ENCODE assay signal across 32 cellular contexts in genomic region chr3:94050546-94050945, GRCh38. TPM values are rescaled to one million over a fixed set of nuclear protein-coding genes. Genes with fewer than 3 reads are reported as not detected.
"Had no signal": no experiment of that assay in that cellular context is flagged by ENCODE, and none has a peak within 500 bp of the region (broad histone marks: within the 10 kb centered on the region; RNA-seq: fewer than 3 reads in every experiment).

No MANE protein-coding gene starts in this region.

- H3K9me3 ChIP-seq: stomach, suprapubic skin, testis, thoracic aorta, thyroid gland, tibial artery, tibial nerve, transverse colon, upper lobe of left lung, upper lobe of right lung, uterus, vagina had no signal

- H3K27me3 Mint-ChIP-seq: stimulated activated memory B cell treated with anti-CD40 and anti-IgM and Interleukin-4, amounts not matched to agents 10 μg/mL and 1 μg/mL and 100 μg/mL, for 72 hours; stimulated activated naive B cell treated with anti-CD40 and anti-IgM and Interleukin-4, amounts not matched to agents 10 μg/mL and 1 μg/mL and 100 μg/mL, for 72 hours; stimulated activated naive CD8-positive, alpha-beta T cell treated with anti-CD3 and anti-CD28 coated beads, Interleukin-15, amount 100 ng/mL, for 72 hours; stimulated activated naive CD8-positive, alpha-beta T cell treated with anti-CD3 and anti-CD28 coated beads, Interleukin-15, Interleukin-2, amounts not matched to agents 100 ng/mL and 50 ng/mL, for 24 hours; type B pancreatic cell had no signal

- ATAC-seq: stimulated activated effector memory CD8-positive, alpha-beta T cell treated with anti-CD3 and anti-CD28 coated beads, Interleukin-12 subunit alpha, Interleukin-12 subunit beta, amount 100 ng/mL, for 72 hours; stimulated activated memory B cell treated with anti-CD40 and anti-IgM and Interleukin-4, amounts not matched to agents 10 μg/mL and 1 μg/mL and 100 μg/mL, for 72 hours; stimulated activated naive B cell treated with anti-CD40 and anti-IgM and Interleukin-4, amounts not matched to agents 10 μg/mL and 1 μg/mL and 100 μg/mL, for 72 hours; stimulated activated naive CD8-positive, alpha-beta T cell treated with anti-CD3 and anti-CD28 coated beads, Interleukin-15, amount 100 ng/mL, for 72 hours; stimulated activated naive CD8-positive, alpha-beta T cell treated with anti-CD3 and anti-CD28 coated beads, Interleukin-15, Interleukin-2, amounts not matched to agents 100 U/mL and 50 U/mL, for 24 hours; upper lobe of right lung had no signal

- H3K36me3 Mint-ChIP-seq: stimulated activated naive B cell treated with anti-CD40 and anti-IgM and Interleukin-4, amounts not matched to agents 10 μg/mL and 1 μg/mL and 100 μg/mL, for 72 hours had no signal

- H3K4me3 ChIP-seq: stomach, suprapubic skin, testis, thoracic aorta, thyroid gland, tibial artery, tibial nerve, transverse colon, upper lobe of left lung, upper lobe of right lung, uterus, vagina had no signal

- H3K4me3 Mint-ChIP-seq: stimulated activated effector memory CD8-positive, alpha-beta T cell treated with anti-CD3 and anti-CD28 coated beads, Interleukin-12 subunit alpha, Interleukin-12 subunit beta, amount 100 ng/mL, for 72 hours; stimulated activated memory B cell treated with anti-CD40 and anti-IgM and Interleukin-4, amounts not matched to agents 10 μg/mL and 1 μg/mL and 100 μg/mL, for 72 hours; stimulated activated naive B cell treated with anti-CD40 and anti-IgM and Interleukin-4, amounts not matched to agents 10 μg/mL and 1 μg/mL and 100 μg/mL, for 72 hours; stimulated activated naive CD8-positive, alpha-beta T cell treated with anti-CD3 and anti-CD28 coated beads, Interleukin-15, amount 100 ng/mL, for 72 hours; stimulated activated naive CD8-positive, alpha-beta T cell treated with anti-CD3 and anti-CD28 coated beads, Interleukin-15, Interleukin-2, amounts not matched to agents 100 ng/mL and 50 ng/mL, for 24 hours; type B pancreatic cell had no signal

- H3K9me3 Mint-ChIP-seq: stimulated activated effector memory CD8-positive, alpha-beta T cell treated with anti-CD3 and anti-CD28 coated beads, Interleukin-12 subunit alpha, Interleukin-12 subunit beta, amount 100 ng/mL, for 72 hours; stimulated activated memory B cell treated with anti-CD40 and anti-IgM and Interleukin-4, amounts not matched to agents 10 μg/mL and 1 μg/mL and 100 μg/mL, for 72 hours; stimulated activated naive B cell treated with anti-CD40 and anti-IgM and Interleukin-4, amounts not matched to agents 10 μg/mL and 1 μg/mL and 100 μg/mL, for 72 hours; stimulated activated naive CD8-positive, alpha-beta T cell treated with anti-CD3 and anti-CD28 coated beads, Interleukin-15, amount 100 ng/mL, for 72 hours; stimulated activated naive CD8-positive, alpha-beta T cell treated with anti-CD3 and anti-CD28 coated beads, Interleukin-15, Interleukin-2, amounts not matched to agents 100 ng/mL and 50 ng/mL, for 24 hours; type B pancreatic cell had no signal

- FAIRE-seq: urothelium cell line had no signal

- H3K27me3 ChIP-seq: stomach, suprapubic skin, testis, thyroid gland, tibial artery, tibial nerve, transverse colon, upper lobe of left lung, upper lobe of right lung, uterus, vagina had no signal

- H3K27ac ChIP-seq: stomach, suprapubic skin, testis, thoracic aorta, thyroid gland, tibial artery, tibial nerve, transverse colon, upper lobe of left lung, upper lobe of right lung, uterus, vagina had no signal

- H3K4me1 Mint-ChIP-seq: stimulated activated effector memory CD8-positive, alpha-beta T cell treated with anti-CD3 and anti-CD28 coated beads, Interleukin-12 subunit alpha, Interleukin-12 subunit beta, amount 100 ng/mL, for 72 hours; stimulated activated memory B cell treated with anti-CD40 and anti-IgM and Interleukin-4, amounts not matched to agents 10 μg/mL and 1 μg/mL and 100 μg/mL, for 72 hours; stimulated activated naive B cell treated with anti-CD40 and anti-IgM and Interleukin-4, amounts not matched to agents 10 μg/mL and 1 μg/mL and 100 μg/mL, for 72 hours; stimulated activated naive CD8-positive, alpha-beta T cell treated with anti-CD3 and anti-CD28 coated beads, Interleukin-15, amount 100 ng/mL, for 72 hours had no signal

- H3K27ac Mint-ChIP-seq: stimulated activated effector memory CD8-positive, alpha-beta T cell treated with anti-CD3 and anti-CD28 coated beads, Interleukin-12 subunit alpha, Interleukin-12 subunit beta, amount 100 ng/mL, for 72 hours; stimulated activated memory B cell treated with anti-CD40 and anti-IgM and Interleukin-4, amounts not matched to agents 10 μg/mL and 1 μg/mL and 100 μg/mL, for 72 hours; stimulated activated naive B cell treated with anti-CD40 and anti-IgM and Interleukin-4, amounts not matched to agents 10 μg/mL and 1 μg/mL and 100 μg/mL, for 72 hours; stimulated activated naive CD8-positive, alpha-beta T cell treated with anti-CD3 and anti-CD28 coated beads, Interleukin-15, amount 100 ng/mL, for 72 hours; stimulated activated naive CD8-positive, alpha-beta T cell treated with anti-CD3 and anti-CD28 coated beads, Interleukin-15, Interleukin-2, amounts not matched to agents 100 ng/mL and 50 ng/mL, for 24 hours; type B pancreatic cell had no signal

- H3K4me1 ChIP-seq: stomach, suprapubic skin, testis, thyroid gland, tibial artery, tibial nerve, transverse colon, upper lobe of left lung, upper lobe of right lung, uterus, vagina had no signal

- DNase-seq: stimulated activated CD4-positive, alpha-beta T cell treated with anti-CD3 and anti-CD28 coated beads, Interleukin-2, amount 100 ng/mL, for 48 hours; stimulated activated CD4-positive, alpha-beta T cell treated with anti-CD3 and anti-CD28 coated beads, Interleukin-4, amount 100 ng/mL, for 1 hour; stimulated activated CD4-positive, alpha-beta T cell treated with anti-CD3 and anti-CD28 coated beads, Interleukin-4, amount 100 ng/mL, for 24 hours; stimulated activated CD4-positive, alpha-beta T cell treated with anti-CD3 and anti-CD28 coated beads, Interleukin-4, amount 100 ng/mL, for 4 hours; stimulated activated CD8-positive, alpha-beta memory T cell treated with anti-CD3 and anti-CD28 coated beads, Interleukin-4, amount 100 ng/mL, for 48 hours; stimulated activated naive B cell treated with anti-CD40 and anti-IgM and Interleukin-4, amounts not matched to agents 10 μg/mL and 1 μg/mL and 100 μg/mL, for 72 hours; stimulated activated naive CD4-positive, alpha-beta T cell; stimulated activated naive CD4-positive, alpha-beta T cell treated with Interleukin-2 at 50 U/mL for 16 hours; stimulated activated naive CD8-positive, alpha-beta T cell treated with anti-CD3 and anti-CD28 coated beads, Interleukin-15, amount 100 ng/mL, for 72 hours; stimulated activated naive CD8-positive, alpha-beta T cell treated with anti-CD3 and anti-CD28 coated beads, Interleukin-15, Interleukin-2, amounts not matched to agents 100 U/mL and 50 U/mL, for 24 hours; stomach; substantia nigra; testis; thyroid gland; tibial artery; transverse colon; trophoblast cell; upper lobe of left lung; upper lobe of right lung; uterus had no signal

- H3K36me3 ChIP-seq: thoracic aorta, thyroid gland, tibial artery, transverse colon, uterus had no signal

RNA-seq across cellular contexts. Expression of gene STX19, which starts 22.1 kb away (rescaled TPM):
- total RNA-seq: subcutaneous adipose tissue, temporal lobe, testis, thoracic aorta, thyroid gland, tibial nerve, ureter had no signal
